In the genomic region with DNA sequence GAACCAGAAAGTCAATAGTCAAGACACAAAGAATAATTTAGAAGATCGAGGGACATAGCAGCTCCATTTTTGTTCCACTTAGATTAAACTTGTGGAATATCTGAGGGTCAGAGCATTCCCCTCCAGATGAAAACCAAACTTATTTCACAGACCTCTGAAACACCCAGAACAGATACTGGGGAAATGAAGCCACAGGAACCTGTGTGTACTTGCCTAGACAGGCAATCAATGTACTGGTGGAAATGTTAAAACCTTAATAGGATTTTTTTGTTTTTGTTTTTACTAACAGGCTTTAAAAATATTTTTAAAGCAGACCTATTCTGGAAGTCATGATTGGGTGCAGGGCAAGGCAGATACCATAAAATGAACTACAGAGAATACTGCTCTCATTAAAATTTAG, we compare ENCODE assay signal across 28 cellular contexts.
"Had no signal": no experiment of that assay in that cellular context is flagged by ENCODE, and none has a peak within 500 bp of the region (broad histone marks: within the 10 kb centered on the region; RNA-seq: fewer than 3 reads in every experiment).

No MANE protein-coding gene starts in this region.

- ATAC-seq: activated CD4-positive, CD25-positive, alpha-beta regulatory T cell treated with anti-CD3 and anti-CD28 coated beads, Interleukin-2, amount 50 U/mL, for 24 hours; activated CD8-positive, alpha-beta T cell treated with anti-CD3 and anti-CD28 coated beads for 36 hours had no signal

- H3K36me3 ChIP-seq: adrenal gland, MG63, Peyer's patch, SJCRH30 had no signal

- DNase-seq: activated CD4-positive, alpha-beta T cell treated with anti-CD3 and anti-CD28 coated beads for 4 hours; activated CD8-positive, alpha-beta memory T cell treated with anti-CD3 and anti-CD28 coated beads, Interleukin-2, amount 50 U/mL, for 4 hours; activated CD8-positive, alpha-beta T cell treated with anti-CD3 and anti-CD28 coated beads for 36 hours; activated naive CD4-positive, alpha-beta T cell treated with anti-CD3 and anti-CD28 coated beads, Interleukin-2, amount 50 U/mL, for 16 hours; activated naive CD8-positive, alpha-beta T cell treated with anti-CD3 and anti-CD28 coated beads, Interleukin-2, amount 10 ng/mL, durations not matched to agents 7 days and 5 days; activated T-cell treated with anti-CD3 and anti-CD28 coated beads, Interleukin-2, amount 50 U/mL, for 1 hour; anterior cingulate cortex; central memory CD4-positive, alpha-beta T cell; MV-4-11; NCI-H1092 treated with DMSO at 0.1 percent for 48 hours; NCI-H1417 treated with DMSO at 0.1 percent for 48 hours; NCI-H1694; NCI-H2029; NCI-H2107; NCI-H2171 treated with DMSO at 0.1 percent for 48 hours; NCI-H510A; NCI-H526 treated with DMSO at 0.1 percent for 48 hours; NCI-H82; NK-92 treated with Interleukin-12 subunit alpha and Interleukin-12 subunit beta, amount 100 ng/mL, for 24 hours; OCI-M1; Peyer's patch; SJCRH30; SK-N-SH; T-helper 1 cell had no signal

- H3K4me3 ChIP-seq: adrenal gland, MG63, Peyer's patch, SJCRH30 had no signal

- H3K27me3 ChIP-seq: adrenal gland, MG63, Peyer's patch, SJCRH30 had no signal

- H3K4me1 ChIP-seq: Peyer's patch had no signal

- H3K27ac ChIP-seq: adrenal gland, KMS-11, Peyer's patch, SJCRH30 had no signal

- H3K9me3 ChIP-seq: adrenal gland, MG63, SJCRH30, SK-N-SH had no signal

- H3K9ac ChIP-seq: KMS-11, SK-N-SH had no signal
